8 cellular contexts compared by ENCODE assay signal in genomic region chr2:84880395-84880644, GRCh38. TPM values are rescaled to one million over a fixed set of nuclear protein-coding genes. Genes with fewer than 3 reads are reported as not detected.
A peak's percentile ranks its signal among the peaks of the same experiment; 100 is the strongest.
DNase-seq lines count a peak whose midpoint lies in the region; ATAC-seq and TF ChIP-seq lines count a peak whose summit lies in the region.

No MANE protein-coding gene starts in this region.

- peak overlapping the region; percentile 32 for H3K18ac ChIP-seq in mesendoderm (ENCODE audit: low read length)

- no peak overlapping the region for H3K4ac ChIP-seq in mesendoderm (ENCODE audit: low read depth, low read length)

- TF ChIP-seq POLR2A in transverse colon (IDR thresholded peaks at IDR 0.05), result no peak

- no peak overlapping the region for H2BK5ac ChIP-seq in mesendoderm (ENCODE audit: low read length)

- no peak for TF ChIP-seq EP300 in transverse colon (IDR thresholded peaks at IDR 0.05; ENCODE audit: low read depth)

- H3K4me2 ChIP-seq in mesendoderm (ENCODE audit: low read length), result peak overlapping the region; percentile 96

- H4K5ac ChIP-seq in mesendoderm (ENCODE audit: low read length), result no peak overlapping the region

- intact Hi-C loops in MCF 10A (cut with micrococcal nuclease) (loop anchor here (5.0 kb wide), 1 partner anchor 248 kb away; no protein-coding TSS in a partner anchor), transverse colon (cut with DNase I; ENCODE audit: low total_unique reads) (loop anchor here (2.0 kb wide), 1 partner anchor 46 kb away; no protein-coding TSS in a partner anchor)

- no peak overlapping the region for H2BK15ac ChIP-seq in mesendoderm (replicated peaks; ENCODE audit: low read depth)

- no peaks in the 10 kb centered on the region for H3K9me3 Mint-ChIP-seq in activated naive CD4-positive, alpha-beta T cell treated with anti-CD3 and anti-CD28 coated beads, Interleukin-2, amount 10 ng/mL, durations not matched to agents 7 days and 5 days
- no peaks in the 10 kb centered on the region for H3K9me3 Mint-ChIP-seq in MCF 10A (ENCODE audit: unreplicated experiment)

- TF ChIP-seq CTCF in MCF 10A (IDR thresholded peaks at IDR 0.05; ENCODE audit: unreplicated experiment), result no peak
- TF ChIP-seq CTCF in transverse colon (IDR thresholded peaks at IDR 0.05), result no peak

- no peaks in the 10 kb centered on the region for H3K27me3 Mint-ChIP-seq in activated naive CD4-positive, alpha-beta T cell treated with anti-CD3 and anti-CD28 coated beads, Interleukin-2, amount 10 ng/mL, durations not matched to agents 7 days and 5 days
- H3K27me3 Mint-ChIP-seq in MCF 10A (ENCODE audit: insufficient read depth, unreplicated experiment), result no peaks in the 10 kb centered on the region

- H3K56ac ChIP-seq in mesendoderm (ENCODE audit: low read length), result peak overlapping the region; percentile 90

- no peak overlapping the region for H4K8ac ChIP-seq in mesendoderm (ENCODE audit: low read depth, low read length)

- no peak overlapping the region for H2BK120ac ChIP-seq in mesendoderm (ENCODE audit: low read depth, low read length)

- H3K23ac ChIP-seq in mesendoderm (ENCODE audit: low read length), result peak overlapping the region; percentile 24

- no peaks in the 10 kb centered on the region for H3K79me2 ChIP-seq in mesendoderm (ENCODE audit: control insufficient read depth, insufficient read depth, low read length)

- POLR2A ChIA-PET in MCF 10A (lab: Yijun Ruan, JAX), result interaction anchor here (0.6 to 3.3 kb wide), 11 partner anchors 10 to 421 kb away, joined by 3 to 58 read pairs (median 4); partner anchors contain the start of genes SUCLG1 and TMSB10

- no peak overlapping the region for H2AK5ac ChIP-seq in mesendoderm (ENCODE audit: low read length)

- H3K27me3 ChIP-seq in mesendoderm (ENCODE audit: insufficient read depth, low read length, poor library complexity), result peaks cover 24% of the 10 kb centered on the region
- peaks cover 15% of the 10 kb centered on the region for H3K27me3 ChIP-seq in transverse colon

- no peak for ATAC-seq in HG02759 (IDR thresholded peaks at IDR 0.05; ENCODE audit: unreplicated experiment)
- no peak for ATAC-seq in HG02885 (IDR thresholded peaks at IDR 0.05; ENCODE audit: poor library complexity, unreplicated experiment)

- BruUV-seq in MCF 10A (replicated peaks; lab: Mats Ljungman, UMichigan), result no TSS peak

- DNase-seq in activated naive CD4-positive, alpha-beta T cell treated with anti-CD3 and anti-CD28 coated beads, Interleukin-2, amount 10 ng/mL, durations not matched to agents 7 days and 5 days, result no peak
- DNase-seq in activated naive CD4-positive, alpha-beta T cell treated with Interleukin-2 at 50 U/mL for 16 hours, result no peak
- DNase-seq in MCF 10A (ENCODE audit: unreplicated experiment) (no peak), mesendoderm (no peak), transverse colon (no peak), RPMI8226 (no peak)

- H3K79me1 ChIP-seq in mesendoderm (ENCODE audit: low read length), result no peaks in the 10 kb centered on the region

- peak overlapping the region; percentile 76 for H3K9ac ChIP-seq in mesendoderm (ENCODE audit: low read length)

- H3K9me3 ChIP-seq in transverse colon, result no peaks in the 10 kb centered on the region

- CTCF ChIA-PET in activated naive CD4-positive, alpha-beta T cell treated with anti-CD3 and anti-CD28 coated beads, Interleukin-2, amount 10 ng/mL, durations not matched to agents 7 days and 5 days (lab: Charles Lee), result interaction anchor here (1.1 to 10.8 kb wide), 10 partner anchors 9 to 383 kb away, joined by 3 to 134 read pairs (median 4); partner anchors contain the start of gene TMSB10
- CTCF ChIA-PET in MCF 10A (lab: Yijun Ruan, JAX), result interaction anchor here (0.6 to 3.5 kb wide), 5 partner anchors 15 to 370 kb away, joined by 3 to 21 read pairs (median 3); no protein-coding TSS in a partner anchor

- H3K27ac ChIP-seq in mesendoderm (ENCODE audit: low read depth, low read length) (no peak overlapping the region), transverse colon (peak overlapping the region; percentile 76 to 92 (median 86))

- no CpG with 5 or more reads among the region's 8 CpGs for WGBS in mesendoderm (ENCODE audit: extremely low coverage, insufficient coverage, low lambda C conversion rate)
- WGBS in transverse colon (ENCODE audit: low coverage in 1 of 2), 2 donors, result 0 to 1% methylated on average over 1 to 8 of the region's 8 CpGs

- H3K4me3 Mint-ChIP-seq in activated naive CD4-positive, alpha-beta T cell treated with anti-CD3 and anti-CD28 coated beads, Interleukin-2, amount 10 ng/mL, durations not matched to agents 7 days and 5 days, result peak overlapping the region; percentile 95
- H3K4me3 Mint-ChIP-seq in MCF 10A (ENCODE audit: unreplicated experiment), result peak overlapping the region; percentile 88

- H3K4me1 Mint-ChIP-seq in activated naive CD4-positive, alpha-beta T cell treated with anti-CD3 and anti-CD28 coated beads, Interleukin-2, amount 10 ng/mL, durations not matched to agents 7 days and 5 days, result peaks cover 62% of the 10 kb centered on the region
- peaks cover 25% of the 10 kb centered on the region for H3K4me1 Mint-ChIP-seq in MCF 10A (ENCODE audit: insufficient read depth, unreplicated experiment)

- H3K36me3 ChIP-seq in mesendoderm (ENCODE audit: control insufficient read depth, insufficient read depth, low read length) (no peaks in the 10 kb centered on the region), transverse colon (no peaks in the 10 kb centered on the region)

- H3K36me3 Mint-ChIP-seq in activated naive CD4-positive, alpha-beta T cell treated with anti-CD3 and anti-CD28 coated beads, Interleukin-2, amount 10 ng/mL, durations not matched to agents 7 days and 5 days, result peaks cover 33% of the 10 kb centered on the region
- peaks cover 6% of the 10 kb centered on the region for H3K36me3 Mint-ChIP-seq in MCF 10A (ENCODE audit: insufficient read depth, unreplicated experiment)

- in situ Hi-C loops in transverse colon (cut with MboI; ENCODE audit: low pct_ligation_motif_present in 1 of 4, low pct_unique_long_range_greater_than_20kb in 1 of 4, low sequenced_read_pairs in 3 of 4), result no loop called here

- peak overlapping the region; percentile 89 for H3K27ac Mint-ChIP-seq in activated naive CD4-positive, alpha-beta T cell treated with anti-CD3 and anti-CD28 coated beads, Interleukin-2, amount 10 ng/mL, durations not matched to agents 7 days and 5 days
- peak overlapping the region; percentile 38 for H3K27ac Mint-ChIP-seq in MCF 10A (ENCODE audit: low read depth, unreplicated experiment)

- H3K4me1 ChIP-seq in mesendoderm (ENCODE audit: control insufficient read depth, low read depth, low read length) (peaks cover 3% of the 10 kb centered on the region), transverse colon (peaks cover 0 to 25% (median 14%) of the 10 kb centered on the region in 4 donors)

- H3K4me3 ChIP-seq in mesendoderm (ENCODE audit: low read length), result peak overlapping the region; percentile 55
- peak overlapping the region; percentile 45 to 75 (median 65) for H3K4me3 ChIP-seq in transverse colon

RNA-seq across cellular contexts. Expression of gene TRABD2A, which starts 0.6 kb away (rescaled TPM):
- total RNA-seq in MCF 10A (2022), result 17.3 and 20.0 TPM in 2 replicates
- 13.4 TPM for polyA plus RNA-seq in mesendoderm (2013, experiment 1 of 2)
- 14.1 TPM for polyA plus RNA-seq in mesendoderm (2013, experiment 2 of 2)
- total RNA-seq in transverse colon, result 100 to 1,000 TPM in 2 of 4 donors, 10 to 100 TPM in 2; 21.3 to 230 (median 76.5) TPM

RNA-seq across cellular contexts. Expression of gene TMSB10, which starts 25.1 kb away (rescaled TPM):
- total RNA-seq in MCF 10A (2022) (3,313 and 3,349 TPM in 2 replicates), transverse colon (1,000 to 10,000 TPM; 1,619 to 4,787 (median 3,693) TPM)
- polyA plus RNA-seq in mesendoderm (2013, experiment 1 of 2), result 1,538 TPM
- polyA plus RNA-seq in mesendoderm (2013, experiment 2 of 2), result 1,586 TPM
